1 cellular context compared by ENCODE assay signal in the genomic region with DNA sequence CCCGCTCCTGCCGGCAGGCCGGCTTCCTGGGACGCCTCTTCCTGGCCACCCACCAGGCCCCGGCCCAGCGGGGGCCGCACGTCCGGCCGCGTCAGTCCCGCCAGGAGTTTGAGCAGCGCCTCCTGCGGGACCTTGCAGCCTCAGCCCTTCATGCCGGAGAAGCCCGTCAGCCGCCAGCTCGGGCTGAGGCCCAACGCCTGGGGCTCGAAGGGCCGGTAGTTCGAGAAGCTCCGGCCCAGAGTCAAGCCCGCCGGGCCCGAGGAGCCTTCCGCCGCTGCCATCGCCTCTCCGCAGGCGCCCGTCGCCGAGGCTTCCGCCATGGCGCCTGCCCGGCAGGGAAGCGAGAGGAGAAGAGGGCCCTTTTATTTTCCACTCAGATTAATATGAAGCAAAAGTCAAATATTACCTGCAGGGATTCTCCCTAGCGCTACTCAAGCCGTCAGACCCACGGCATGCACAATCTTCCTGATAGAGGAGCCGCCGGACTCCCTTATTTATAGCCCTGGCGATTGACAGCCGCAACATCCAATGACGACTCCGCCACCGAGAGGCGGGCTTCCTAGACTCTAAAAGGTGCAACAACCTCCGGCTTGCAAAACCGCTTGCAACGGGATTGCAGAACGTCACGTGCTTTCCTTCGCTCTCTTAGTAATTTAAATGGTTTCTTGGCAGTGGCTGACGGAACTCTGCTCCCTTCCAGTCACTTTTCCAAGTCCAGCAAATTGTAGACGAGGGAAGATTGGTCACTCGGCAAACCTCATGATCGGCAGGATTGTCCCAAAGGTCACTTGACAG.
TF ChIP-seq lines count a peak whose summit lies in the region.

A gene with protein sequence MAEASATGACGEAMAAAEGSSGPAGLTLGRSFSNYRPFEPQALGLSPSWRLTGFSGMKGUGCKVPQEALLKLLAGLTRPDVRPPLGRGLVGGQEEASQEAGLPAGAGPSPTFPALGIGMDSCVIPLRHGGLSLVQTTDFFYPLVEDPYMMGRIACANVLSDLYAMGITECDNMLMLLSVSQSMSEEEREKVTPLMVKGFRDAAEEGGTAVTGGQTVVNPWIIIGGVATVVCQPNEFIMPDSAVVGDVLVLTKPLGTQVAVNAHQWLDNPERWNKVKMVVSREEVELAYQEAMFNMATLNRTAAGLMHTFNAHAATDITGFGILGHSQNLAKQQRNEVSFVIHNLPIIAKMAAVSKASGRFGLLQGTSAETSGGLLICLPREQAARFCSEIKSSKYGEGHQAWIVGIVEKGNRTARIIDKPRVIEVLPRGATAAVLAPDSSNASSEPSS (minus strand): TSS at position 467 of the 795 bp plus-strand sequence. CDS start 147 bp downstream, at position 320.

TF ChIP-seq in HepG2, 621 proteins besides CTCF, POLR2A, EP300 and RAD21 (continued from another document):
- TF ChIP-seq, protein P1, sequence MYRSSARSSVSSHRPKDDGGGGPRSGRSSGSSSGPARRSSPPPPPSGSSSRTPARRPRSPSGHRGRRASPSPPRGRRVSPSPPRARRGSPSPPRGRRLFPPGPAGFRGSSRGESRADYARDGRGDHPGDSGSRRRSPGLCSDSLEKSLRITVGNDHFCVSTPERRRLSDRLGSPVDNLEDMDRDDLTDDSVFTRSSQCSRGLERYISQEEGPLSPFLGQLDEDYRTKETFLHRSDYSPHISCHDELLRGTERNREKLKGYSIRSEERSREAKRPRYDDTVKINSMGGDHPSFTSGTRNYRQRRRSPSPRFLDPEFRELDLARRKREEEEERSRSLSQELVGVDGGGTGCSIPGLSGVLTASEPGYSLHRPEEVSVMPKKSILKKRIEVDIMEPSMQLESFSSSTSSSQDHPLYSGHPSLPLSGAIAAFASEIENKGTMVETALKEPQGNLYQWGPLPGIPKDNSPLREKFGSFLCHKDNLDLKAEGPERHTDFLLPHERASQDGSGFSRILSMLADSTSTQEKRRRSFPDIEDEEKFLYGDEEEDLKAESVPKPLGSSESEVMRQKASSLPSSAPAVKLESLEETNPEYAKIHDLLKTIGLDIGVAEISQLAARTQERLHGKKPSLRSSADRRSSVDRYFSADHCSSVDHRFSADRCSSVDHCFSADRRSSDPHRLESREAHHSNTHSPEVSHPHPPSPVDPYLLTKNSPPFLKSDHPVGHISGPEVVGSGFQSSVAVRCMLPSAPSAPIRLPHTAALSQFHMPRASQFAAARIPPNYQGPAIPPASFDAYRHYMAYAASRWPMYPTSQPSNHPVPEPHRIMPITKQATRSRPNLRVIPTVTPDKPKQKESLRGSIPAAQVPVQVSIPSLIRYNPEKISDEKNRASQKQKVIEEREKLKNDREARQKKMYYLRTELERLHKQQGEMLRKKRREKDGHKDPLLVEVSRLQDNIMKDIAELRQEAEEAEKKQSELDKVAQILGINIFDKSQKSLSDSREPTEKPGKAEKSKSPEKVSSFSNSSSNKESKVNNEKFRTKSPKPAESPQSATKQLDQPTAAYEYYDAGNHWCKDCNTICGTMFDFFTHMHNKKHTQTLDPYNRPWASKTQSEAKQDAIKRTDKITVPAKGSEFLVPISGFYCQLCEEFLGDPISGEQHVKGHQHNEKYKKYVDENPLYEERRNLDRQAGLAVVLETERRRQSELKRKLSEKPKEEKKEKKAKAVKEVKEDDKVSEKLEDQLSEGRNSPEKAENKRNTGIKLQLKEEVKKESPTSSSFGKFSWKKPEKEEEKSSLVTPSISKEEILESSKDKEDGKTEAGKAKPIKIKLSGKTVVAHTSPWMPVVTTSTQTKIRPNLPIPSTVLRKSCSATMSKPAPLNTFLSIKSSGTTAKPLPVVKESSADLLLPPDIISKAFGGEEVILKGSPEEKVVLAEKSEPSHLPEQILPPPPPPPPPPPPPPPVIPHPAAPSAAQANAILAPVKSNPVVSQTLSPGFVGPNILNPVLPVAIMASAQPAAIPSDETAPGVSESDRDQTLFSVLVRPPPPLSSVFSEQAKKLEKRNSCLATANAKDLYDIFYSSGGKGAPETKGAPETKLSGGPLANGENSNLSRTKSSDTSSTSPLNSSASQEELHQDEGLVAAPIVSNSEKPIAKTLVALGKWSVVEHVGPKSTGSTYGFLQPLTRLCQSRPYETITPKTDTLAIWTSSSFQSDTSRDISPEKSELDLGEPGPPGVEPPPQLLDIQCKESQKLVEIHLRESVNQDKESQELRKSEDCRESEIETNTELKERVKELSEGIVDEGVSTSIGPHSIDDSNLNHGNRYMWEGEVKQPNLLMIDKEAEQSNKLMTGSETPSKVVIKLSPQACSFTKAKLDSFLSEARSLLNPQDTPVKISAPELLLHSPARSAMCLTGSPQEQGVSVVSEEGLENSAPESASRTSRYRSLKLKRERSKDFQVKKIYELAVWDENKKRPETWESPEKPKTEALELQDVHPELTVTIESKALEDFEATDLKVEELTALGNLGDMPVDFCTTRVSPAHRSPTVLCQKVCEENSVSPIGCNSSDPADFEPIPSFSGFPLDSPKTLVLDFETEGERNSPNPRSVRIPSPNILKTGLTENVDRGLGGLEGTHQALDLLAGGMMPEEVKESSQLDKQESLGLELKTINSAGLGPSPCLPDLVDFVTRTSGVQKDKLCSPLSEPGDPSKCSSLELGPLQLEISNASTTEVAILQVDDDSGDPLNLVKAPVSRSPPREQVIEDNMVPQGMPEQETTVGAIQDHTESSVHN (CRISPR knock-in tag; IDR thresholded peaks at IDR 0.05), result no peak
- TF ChIP-seq ZNF296 (CRISPR knock-in tag; conservative IDR thresholded peaks at IDR 0.05) (no peak), SETDB1 (CRISPR knock-in tag; IDR thresholded peaks at IDR 0.05; ENCODE audit: borderline replicate concordance) (no peak), NFE2L1 (CRISPR knock-in tag; IDR thresholded peaks at IDR 0.05; ENCODE audit: borderline replicate concordance) (no peak), ZNF615 (CRISPR knock-in tag; IDR thresholded peaks at IDR 0.05; ENCODE audit: borderline replicate concordance) (0 out of 2 replicates have a peak, but pooled peaks have one; percentile 41), ZNF549 (CRISPR knock-in tag; IDR thresholded peaks at IDR 0.05) (no peak), ZNF766 (CRISPR knock-in tag; IDR thresholded peaks at IDR 0.05; ENCODE audit: borderline replicate concordance) (no peak), MIER3 (CRISPR knock-in tag; IDR thresholded peaks at IDR 0.05; ENCODE audit: borderline replicate concordance) (no peak; the same call in 1 of the 2 replicates), NFKBIZ (CRISPR knock-in tag; IDR thresholded peaks at IDR 0.05) (0 out of 2 replicates have a peak, but pooled peaks have one; percentile 12), ZSCAN21 (CRISPR knock-in tag; IDR thresholded peaks at IDR 0.05; ENCODE audit: borderline replicate concordance) (no peak; the same call in 1 of the 2 replicates), ZBTB20 (CRISPR knock-in tag; IDR thresholded peaks at IDR 0.05; ENCODE audit: borderline replicate concordance, low read depth) (no peak; the same call in 1 of the 2 replicates), ZFAT (CRISPR knock-in tag; conservative IDR thresholded peaks at IDR 0.05) (no peak)
- TF ChIP-seq, protein P2, sequence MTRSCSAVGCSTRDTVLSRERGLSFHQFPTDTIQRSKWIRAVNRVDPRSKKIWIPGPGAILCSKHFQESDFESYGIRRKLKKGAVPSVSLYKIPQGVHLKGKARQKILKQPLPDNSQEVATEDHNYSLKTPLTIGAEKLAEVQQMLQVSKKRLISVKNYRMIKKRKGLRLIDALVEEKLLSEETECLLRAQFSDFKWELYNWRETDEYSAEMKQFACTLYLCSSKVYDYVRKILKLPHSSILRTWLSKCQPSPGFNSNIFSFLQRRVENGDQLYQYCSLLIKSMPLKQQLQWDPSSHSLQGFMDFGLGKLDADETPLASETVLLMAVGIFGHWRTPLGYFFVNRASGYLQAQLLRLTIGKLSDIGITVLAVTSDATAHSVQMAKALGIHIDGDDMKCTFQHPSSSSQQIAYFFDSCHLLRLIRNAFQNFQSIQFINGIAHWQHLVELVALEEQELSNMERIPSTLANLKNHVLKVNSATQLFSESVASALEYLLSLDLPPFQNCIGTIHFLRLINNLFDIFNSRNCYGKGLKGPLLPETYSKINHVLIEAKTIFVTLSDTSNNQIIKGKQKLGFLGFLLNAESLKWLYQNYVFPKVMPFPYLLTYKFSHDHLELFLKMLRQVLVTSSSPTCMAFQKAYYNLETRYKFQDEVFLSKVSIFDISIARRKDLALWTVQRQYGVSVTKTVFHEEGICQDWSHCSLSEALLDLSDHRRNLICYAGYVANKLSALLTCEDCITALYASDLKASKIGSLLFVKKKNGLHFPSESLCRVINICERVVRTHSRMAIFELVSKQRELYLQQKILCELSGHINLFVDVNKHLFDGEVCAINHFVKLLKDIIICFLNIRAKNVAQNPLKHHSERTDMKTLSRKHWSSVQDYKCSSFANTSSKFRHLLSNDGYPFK (CRISPR knock-in tag; IDR thresholded peaks at IDR 0.05; ENCODE audit: borderline replicate concordance), result peak; percentile 44; the same call in 1 of the 2 replicates
